In the genomic region with DNA sequence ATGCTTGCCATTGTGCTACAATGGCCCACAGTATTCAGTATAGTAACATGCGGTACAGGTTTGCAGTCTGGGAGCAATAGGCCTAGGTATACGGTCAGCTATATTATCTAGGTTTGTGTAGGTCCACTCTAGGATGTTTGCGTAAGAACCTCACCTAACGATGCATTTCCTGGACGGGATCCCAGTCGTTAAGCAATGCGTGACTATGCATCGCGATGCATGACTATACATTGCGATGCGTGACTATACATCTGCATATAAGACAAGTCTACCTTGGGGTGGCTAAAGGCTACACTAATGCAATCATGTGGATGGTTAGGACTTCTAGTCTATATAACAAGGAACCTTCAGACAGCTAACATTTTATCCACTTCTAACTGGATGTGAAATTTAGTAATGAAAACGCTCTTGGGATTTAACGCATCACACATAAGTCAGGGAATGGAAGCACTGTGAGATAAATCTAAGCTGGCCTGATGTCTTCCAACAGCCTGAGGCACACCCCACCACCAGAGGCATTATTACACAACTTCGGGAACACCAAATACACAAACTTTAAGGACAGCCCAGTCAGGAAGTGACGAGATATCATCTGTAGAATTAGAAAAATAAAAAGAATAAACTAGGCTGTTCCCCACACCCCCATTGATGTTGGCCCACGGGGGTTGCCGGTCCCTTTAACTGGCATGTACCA, we compare ENCODE assay signal across 22 cellular contexts. TPM values are rescaled to one million over a fixed set of nuclear protein-coding genes. Genes with fewer than 3 reads are reported as not detected.
A peak's percentile ranks its signal among the peaks of the same experiment; 100 is the strongest.
DNase-seq lines count a peak whose midpoint lies in the region; ATAC-seq and TF ChIP-seq lines count a peak whose summit lies in the region.
"Had no signal": no experiment of that assay in that cellular context is flagged by ENCODE, and none has a peak within 500 bp of the region (broad histone marks: within the 10 kb centered on the region; RNA-seq: fewer than 3 reads in every experiment).

No MANE protein-coding gene starts in this region.

- H3K79me2 ChIP-seq in mammary epithelial cell (ENCODE audit: insufficient read depth, low read length) = peaks cover 93% of the 10 kb centered on the region
- H3K79me2 ChIP-seq in PC-3 (ENCODE audit: low read length) = peaks cover 96% of the 10 kb centered on the region

- ATAC-seq in PC-3 (no peak; the same call in 1 of the 2 replicates), HG02852 (IDR thresholded peaks at IDR 0.05; ENCODE audit: unreplicated experiment) (no peak), HG02884 (IDR thresholded peaks at IDR 0.05; ENCODE audit: unreplicated experiment) (no peak)
- ATAC-seq: A549; activated naive CD8-positive, alpha-beta T cell treated with anti-CD3 and anti-CD28 coated beads, Interleukin-2, amount 50 U/mL, for 24 hours; activated T-cell treated with anti-CD3 and anti-CD28 coated beads, Interleukin-2, amount 50 U/mL, for 4 hours; HCT116 had no signal

- dilution Hi-C loops in mammary epithelial cell (cut with HindIII; ENCODE audit: low sequenced_read_pairs) = no loop called here

- WGBS in mammary epithelial cell (ENCODE audit: low coverage, missing lambda C conversion rate) = 92% methylated on average over 17 of the region's 17 CpGs
- WGBS in sigmoid colon, 2 donors = 93% methylated on average over 17 of the region's 17 CpGs

- H3K9me3 ChIP-seq in mammary epithelial cell (replicated peaks; ENCODE audit: insufficient read depth, low read length) (no peaks in the 10 kb centered on the region), PC-3 (ENCODE audit: low read length) (no peaks in the 10 kb centered on the region), sigmoid colon (no peaks in the 10 kb centered on the region)
- H3K9me3 ChIP-seq: A549, tibial artery had no signal

- H3F3A ChIP-seq in PC-3 (ENCODE audit: low read length, unreplicated experiment) = no peaks in the 10 kb centered on the region

- CTCF ChIA-PET in MCF 10A (lab: Yijun Ruan, JAX) = interaction anchor here (0.5 to 1.7 kb wide), 2 partner anchors 20 to 24 kb away, joined by 4 to 6 read pairs; no protein-coding TSS in a partner anchor
- CTCF ChIA-PET in mammary epithelial cell (lab: Charles Lee; ENCODE audit: low non-redundant PET) = no interaction called here
- CTCF ChIA-PET in PC-3 (lab: Charles Lee) = no interaction called here

- no peaks in the 10 kb centered on the region for H3K27me3 Mint-ChIP-seq in MCF 10A (ENCODE audit: insufficient read depth, unreplicated experiment)
- H3K27me3 Mint-ChIP-seq: activated naive CD8-positive, alpha-beta T cell treated with anti-CD3 and anti-CD28 coated beads, Interleukin-2, amount 50 U/mL, for 24 hours; CD8-positive, alpha-beta memory T cell; central memory CD8-positive, alpha-beta T cell; dendritic cell treated with granulocyte-macrophage colony-stimulating factor and Interleukin-4, amounts not matched to agents 40 ng/mL and 50 ng/mL, for 4 days had no signal

- no peak overlapping the region for H3K4me3 Mint-ChIP-seq in MCF 10A (ENCODE audit: unreplicated experiment)
- H3K4me3 Mint-ChIP-seq: activated naive CD8-positive, alpha-beta T cell treated with anti-CD3 and anti-CD28 coated beads, Interleukin-2, amount 50 U/mL, for 24 hours; activated T-cell treated with anti-CD3 and anti-CD28 coated beads, Interleukin-2, amount 50 U/mL, for 4 hours; CD8-positive, alpha-beta memory T cell; central memory CD8-positive, alpha-beta T cell; dendritic cell treated with granulocyte-macrophage colony-stimulating factor and Interleukin-4, amounts not matched to agents 40 ng/mL and 50 ng/mL, for 4 days; endodermal cell; nephron had no signal

- H3K4me2 ChIP-seq in mammary epithelial cell (ENCODE audit: insufficient read depth, low read depth, low read length) (no peak overlapping the region), PC-3 (ENCODE audit: low read length) (no peak overlapping the region)
- H3K4me2 ChIP-seq: A549 had no signal

- peaks cover 17% of the 10 kb centered on the region for H3K36me3 Mint-ChIP-seq in MCF 10A (ENCODE audit: insufficient read depth, unreplicated experiment)

- no peaks in the 10 kb centered on the region for H3K9me3 Mint-ChIP-seq in MCF 10A (ENCODE audit: unreplicated experiment)
- H3K9me3 Mint-ChIP-seq: activated naive CD8-positive, alpha-beta T cell treated with anti-CD3 and anti-CD28 coated beads, Interleukin-2, amount 50 U/mL, for 24 hours; activated T-cell treated with anti-CD3 and anti-CD28 coated beads, Interleukin-2, amount 50 U/mL, for 4 hours; CD8-positive, alpha-beta memory T cell; central memory CD8-positive, alpha-beta T cell; dendritic cell treated with granulocyte-macrophage colony-stimulating factor and Interleukin-4, amounts not matched to agents 40 ng/mL and 50 ng/mL, for 4 days; endodermal cell had no signal

- BruUV-seq in MCF 10A (replicated peaks; lab: Mats Ljungman, UMichigan) (no TSS peak), mammary epithelial cell (replicated peaks; lab: Mats Ljungman, UMichigan) (no TSS peak), PC-3 (replicated peaks; lab: Mats Ljungman, UMichigan) (no TSS peak)

- no peak for TF ChIP-seq EP300 in sigmoid colon (IDR thresholded peaks at IDR 0.05)

- H3K9me2 ChIP-seq in PC-3 (replicated peaks; ENCODE audit: low read length) = no peaks in the 10 kb centered on the region

- intact Hi-C loops in MCF 10A (cut with micrococcal nuclease) = no loop called here
- intact Hi-C loops in mammary epithelial cell (cut with micrococcal nuclease) = no loop called here
- intact Hi-C loops in PC-3 (cut with micrococcal nuclease) = no loop called here
- intact Hi-C loops in sigmoid colon (cut with DNase I) = no loop called here

- no peak for TF ChIP-seq POLR2A in sigmoid colon (IDR thresholded peaks at IDR 0.05)

- no peak overlapping the region for H3K9ac ChIP-seq in mammary epithelial cell (ENCODE audit: insufficient read depth, low read length)
- no peak overlapping the region for H3K9ac ChIP-seq in PC-3 (ENCODE audit: low read length)

- H3K27ac Mint-ChIP-seq in MCF 10A (ENCODE audit: low read depth, unreplicated experiment) = no peak overlapping the region
- H3K27ac Mint-ChIP-seq: activated naive CD8-positive, alpha-beta T cell treated with anti-CD3 and anti-CD28 coated beads, Interleukin-2, amount 50 U/mL, for 24 hours; CD8-positive, alpha-beta memory T cell; endodermal cell; nephron had no signal

- H3K27me3 ChIP-seq in mammary epithelial cell (ENCODE audit: insufficient read depth, low read length) (no peaks in the 10 kb centered on the region), PC-3 (ENCODE audit: low read length) (no peaks in the 10 kb centered on the region), sigmoid colon (no peaks in the 10 kb centered on the region)
- H3K27me3 ChIP-seq: tibial artery had no signal

- TF ChIP-seq CTCF in MCF 10A (IDR thresholded peaks at IDR 0.05; ENCODE audit: unreplicated experiment) (no peak), mammary epithelial cell (conservative IDR thresholded peaks at IDR 0.05 in 1 of 2, IDR thresholded peaks at IDR 0.05 in 1 of 2; ENCODE audit: extremely low read depth in 1 of 2, insufficient read depth in 1 of 2, low read depth in 1 of 2, low read length in 2 of 2) (no peak), PC-3 (conservative IDR thresholded peaks at IDR 0.05; ENCODE audit: low read depth, low read length) (no peak), fibroblast of the aortic adventitia (IDR thresholded peaks at IDR 0.05; ENCODE audit: insufficient read depth, low read length) (no peak), sigmoid colon (IDR thresholded peaks at IDR 0.05) (no peak)

- H3K4me3 ChIP-seq in mammary epithelial cell (replicated peaks in 1 of 3; ENCODE audit: insufficient read depth in 1 of 3, low read depth in 2 of 3, low read length in 3 of 3) (no peak overlapping the region), PC-3 (ENCODE audit: low read length) (no peak overlapping the region), fibroblast of the aortic adventitia (ENCODE audit: low read depth, low read length) (no peak overlapping the region), sigmoid colon (no peak overlapping the region)
- H3K4me3 ChIP-seq: A549, tibial artery had no signal

- DNase-seq in MCF 10A (ENCODE audit: unreplicated experiment) (peak; percentile 88), mammary epithelial cell (no peak), PC-3 (peak; percentile 10), fibroblast of the aortic adventitia (ENCODE audit: low read depth) (peak; percentile 36), sigmoid colon (peak; percentile 47), NCI-H526 treated with DMSO at 0.1 percent for 48 hours (lab: John Stamatoyannopoulos, UW) (no peak)
- DNase-seq: activated CD4-positive, alpha-beta T cell treated with anti-CD3 and anti-CD28 coated beads for 48 hours; activated naive CD8-positive, alpha-beta T cell treated with anti-CD3 and anti-CD28 coated beads, Interleukin-2, amount 50 U/mL, for 24 hours; activated T-cell treated with anti-CD3 and anti-CD28 coated beads, Interleukin-2, amount 50 U/mL, for 4 hours; CD8-positive, alpha-beta memory T cell; endodermal cell; NCI-H1092; NCI-H1930; stimulated activated CD4-positive, alpha-beta T cell treated with anti-CD3 and anti-CD28 coated beads, Interleukin-2, amount 100 ng/mL, for 24 hours; tibial artery had no signal

- no peaks in the 10 kb centered on the region for H3K4me1 ChIP-seq in mammary epithelial cell (ENCODE audit: insufficient read depth, low read length)
- H3K4me1 ChIP-seq in PC-3 (ENCODE audit: insufficient read depth, low read length) = no peaks in the 10 kb centered on the region
- peaks cover 0 to 25% (median 12%) of the 10 kb centered on the region in 4 donors for H3K4me1 ChIP-seq in sigmoid colon

- H3K36me3 ChIP-seq in mammary epithelial cell (ENCODE audit: insufficient read depth, low read length) (peaks cover 6% of the 10 kb centered on the region), PC-3 (ENCODE audit: low read depth, low read length) (peaks cover 14% of the 10 kb centered on the region), sigmoid colon (peaks cover 0 to 10% (median 0%) of the 10 kb centered on the region in 4 donors)

- H3K4me1 Mint-ChIP-seq in MCF 10A (ENCODE audit: insufficient read depth, unreplicated experiment) = peaks cover 27% of the 10 kb centered on the region

- POLR2A ChIA-PET in MCF 10A (lab: Yijun Ruan, JAX) (interaction anchor here (1.2 to 1.4 kb wide), 3 partner anchors 8 to 33 kb away, joined by 3 to 5 read pairs (median 3); no protein-coding TSS in a partner anchor), PC-3 (lab: Charles Lee; ENCODE audit: unreplicated experiment) (no interaction called here)

- in situ Hi-C loops in mammary epithelial cell (cut with MboI; ENCODE audit: low sequenced_read_pairs in 2 of 2) = no loop called here

- no peak overlapping the region for H2AFZ ChIP-seq in mammary epithelial cell (ENCODE audit: low read depth, low read length)
- H2AFZ ChIP-seq in PC-3 (ENCODE audit: low read length) = no peak overlapping the region

- H3K27ac ChIP-seq in mammary epithelial cell (ENCODE audit: insufficient read depth, low read depth, low read length) = no peak overlapping the region
- no peak overlapping the region for H3K27ac ChIP-seq in PC-3 (ENCODE audit: low read length)
- H3K27ac ChIP-seq in sigmoid colon = peak overlapping the region in 1 of 4 donors; percentile 31
- H3K27ac ChIP-seq: A549, tibial artery had no signal

- H4K20me1 ChIP-seq in mammary epithelial cell (ENCODE audit: insufficient read depth, low read length) (no peaks in the 10 kb centered on the region), PC-3 (ENCODE audit: low read length) (peaks cover 9% of the 10 kb centered on the region; the same call in 1 of the 2 replicates)

RNA-seq across cellular contexts. Expression of gene GNA12, which starts 9.2 kb away (rescaled TPM):
- total RNA-seq in MCF 10A (2022) (36.2 and 38.6 TPM in 2 replicates), mammary epithelial cell (10 to 100 TPM; 26.2 to 46.0 TPM), PC-3 (2014; rRNA removed) (15.0 and 26.8 TPM in 2 replicates), fibroblast of the aortic adventitia (ENCODE audit: low replicate concordance) (16.2 and 19.5 TPM in 2 replicates), sigmoid colon (10 to 100 TPM; 21.4 to 46.5 (median 24.6) TPM)
- polyA plus RNA-seq in mammary epithelial cell (67.7 TPM), sigmoid colon (10 to 100 TPM; 13.2 to 22.7 (median 18.6) TPM)
- polyA minus RNA-seq in mammary epithelial cell = 60.6 TPM

Comparison
In these comparisons a context has a peak if more than half of its experiments do, and no peak if none do; other contexts are left out.
1. DNase-seq: peak in MCF 10A (single experiment), PC-3 (single experiment), fibroblast of the aortic adventitia (single experiment) and sigmoid colon (single experiment); none in mammary epithelial cell (single experiment) and NCI-H526 treated with DMSO at 0.1 percent for 48 hours (single experiment).